1 cellular context compared by ENCODE assay signal in the genomic region with DNA sequence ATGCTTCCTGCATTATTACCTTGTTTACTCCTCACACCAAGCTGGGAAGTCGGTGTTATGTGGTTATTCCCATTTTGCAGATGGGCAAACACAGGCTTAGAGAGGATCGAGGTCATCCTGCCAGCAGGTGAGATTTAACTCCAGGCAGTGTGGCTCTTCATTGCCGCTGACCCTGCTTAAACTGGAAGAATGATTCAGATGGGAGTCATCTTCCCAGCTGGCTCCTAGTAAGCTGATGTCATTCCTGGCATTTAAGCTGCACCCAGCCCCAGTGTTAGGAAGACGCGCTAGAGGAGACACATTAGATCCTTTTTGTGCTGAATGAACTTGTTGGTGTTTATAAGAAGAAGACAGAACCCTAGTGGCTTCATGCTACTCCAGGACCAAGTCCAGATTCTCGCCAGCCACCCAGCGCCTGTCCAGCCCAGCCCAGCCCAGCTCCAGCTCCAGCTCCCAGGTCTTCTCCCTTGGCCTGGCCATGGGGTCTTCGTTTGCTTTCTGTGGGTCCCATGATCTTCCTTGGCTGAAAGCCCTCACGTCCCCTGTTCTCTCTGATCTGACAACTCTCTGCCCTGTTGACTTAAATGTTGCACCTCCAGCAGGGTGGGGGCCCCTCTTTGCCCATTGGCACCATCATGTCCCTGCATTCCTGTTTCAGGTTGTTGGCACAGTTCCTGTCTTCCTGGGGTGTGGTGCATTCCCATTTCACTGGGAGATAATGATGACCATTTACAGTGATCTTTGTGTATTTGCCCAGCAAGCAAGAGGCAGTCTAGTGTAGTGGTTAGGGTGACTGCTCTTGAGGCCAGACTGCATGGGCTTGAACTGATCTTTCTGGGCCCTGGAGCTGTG.
TF ChIP-seq lines count a peak whose summit lies in the region.

No MANE protein-coding gene starts in this region.

TF ChIP-seq in GM12878, 131 proteins besides CTCF, POLR2A, EP300 and RAD21 (continued from another document):
- TF ChIP-seq, protein P1, sequence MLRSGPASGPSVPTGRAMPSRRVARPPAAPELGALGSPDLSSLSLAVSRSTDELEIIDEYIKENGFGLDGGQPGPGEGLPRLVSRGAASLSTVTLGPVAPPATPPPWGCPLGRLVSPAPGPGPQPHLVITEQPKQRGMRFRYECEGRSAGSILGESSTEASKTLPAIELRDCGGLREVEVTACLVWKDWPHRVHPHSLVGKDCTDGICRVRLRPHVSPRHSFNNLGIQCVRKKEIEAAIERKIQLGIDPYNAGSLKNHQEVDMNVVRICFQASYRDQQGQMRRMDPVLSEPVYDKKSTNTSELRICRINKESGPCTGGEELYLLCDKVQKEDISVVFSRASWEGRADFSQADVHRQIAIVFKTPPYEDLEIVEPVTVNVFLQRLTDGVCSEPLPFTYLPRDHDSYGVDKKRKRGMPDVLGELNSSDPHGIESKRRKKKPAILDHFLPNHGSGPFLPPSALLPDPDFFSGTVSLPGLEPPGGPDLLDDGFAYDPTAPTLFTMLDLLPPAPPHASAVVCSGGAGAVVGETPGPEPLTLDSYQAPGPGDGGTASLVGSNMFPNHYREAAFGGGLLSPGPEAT (IDR thresholded peaks at IDR 0.05; ENCODE audit: low read depth) = no peak
- TF ChIP-seq, protein P2, sequence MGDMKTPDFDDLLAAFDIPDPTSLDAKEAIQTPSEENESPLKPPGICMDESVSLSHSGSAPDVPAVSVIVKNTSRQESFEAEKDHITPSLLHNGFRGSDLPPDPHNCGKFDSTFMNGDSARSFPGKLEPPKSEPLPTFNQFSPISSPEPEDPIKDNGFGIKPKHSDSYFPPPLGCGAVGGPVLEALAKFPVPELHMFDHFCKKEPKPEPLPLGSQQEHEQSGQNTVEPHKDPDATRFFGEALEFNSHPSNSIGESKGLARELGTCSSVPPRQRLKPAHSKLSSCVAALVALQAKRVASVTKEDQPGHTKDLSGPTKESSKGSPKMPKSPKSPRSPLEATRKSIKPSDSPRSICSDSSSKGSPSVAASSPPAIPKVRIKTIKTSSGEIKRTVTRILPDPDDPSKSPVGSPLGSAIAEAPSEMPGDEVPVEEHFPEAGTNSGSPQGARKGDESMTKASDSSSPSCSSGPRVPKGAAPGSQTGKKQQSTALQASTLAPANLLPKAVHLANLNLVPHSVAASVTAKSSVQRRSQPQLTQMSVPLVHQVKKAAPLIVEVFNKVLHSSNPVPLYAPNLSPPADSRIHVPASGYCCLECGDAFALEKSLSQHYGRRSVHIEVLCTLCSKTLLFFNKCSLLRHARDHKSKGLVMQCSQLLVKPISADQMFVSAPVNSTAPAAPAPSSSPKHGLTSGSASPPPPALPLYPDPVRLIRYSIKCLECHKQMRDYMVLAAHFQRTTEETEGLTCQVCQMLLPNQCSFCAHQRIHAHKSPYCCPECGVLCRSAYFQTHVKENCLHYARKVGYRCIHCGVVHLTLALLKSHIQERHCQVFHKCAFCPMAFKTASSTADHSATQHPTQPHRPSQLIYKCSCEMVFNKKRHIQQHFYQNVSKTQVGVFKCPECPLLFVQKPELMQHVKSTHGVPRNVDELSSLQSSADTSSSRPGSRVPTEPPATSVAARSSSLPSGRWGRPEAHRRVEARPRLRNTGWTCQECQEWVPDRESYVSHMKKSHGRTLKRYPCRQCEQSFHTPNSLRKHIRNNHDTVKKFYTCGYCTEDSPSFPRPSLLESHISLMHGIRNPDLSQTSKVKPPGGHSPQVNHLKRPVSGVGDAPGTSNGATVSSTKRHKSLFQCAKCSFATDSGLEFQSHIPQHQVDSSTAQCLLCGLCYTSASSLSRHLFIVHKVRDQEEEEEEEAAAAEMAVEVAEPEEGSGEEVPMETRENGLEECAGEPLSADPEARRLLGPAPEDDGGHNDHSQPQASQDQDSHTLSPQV (IDR thresholded peaks at IDR 0.05) = no peak
- TF ChIP-seq ZNF24 (IDR thresholded peaks at IDR 0.05) (no peak), SPI1 (IDR thresholded peaks at IDR 0.05; ENCODE audit: borderline replicate concordance, insufficient read depth, low read depth, low read length) (no peak), BHLHE40 (IDR thresholded peaks at IDR 0.05; ENCODE audit: borderline replicate concordance in 1 of 2, low read depth in 2 of 2, low read length in 1 of 2) (no peak), ESRRA (IDR thresholded peaks at IDR 0.05; ENCODE audit: low read length) (no peak), NFYA (IDR thresholded peaks at IDR 0.05; ENCODE audit: borderline replicate concordance, low read depth, low read length) (no peak)
